Comparison of ENCODE assay signal across 8 cellular contexts in the genomic region with DNA sequence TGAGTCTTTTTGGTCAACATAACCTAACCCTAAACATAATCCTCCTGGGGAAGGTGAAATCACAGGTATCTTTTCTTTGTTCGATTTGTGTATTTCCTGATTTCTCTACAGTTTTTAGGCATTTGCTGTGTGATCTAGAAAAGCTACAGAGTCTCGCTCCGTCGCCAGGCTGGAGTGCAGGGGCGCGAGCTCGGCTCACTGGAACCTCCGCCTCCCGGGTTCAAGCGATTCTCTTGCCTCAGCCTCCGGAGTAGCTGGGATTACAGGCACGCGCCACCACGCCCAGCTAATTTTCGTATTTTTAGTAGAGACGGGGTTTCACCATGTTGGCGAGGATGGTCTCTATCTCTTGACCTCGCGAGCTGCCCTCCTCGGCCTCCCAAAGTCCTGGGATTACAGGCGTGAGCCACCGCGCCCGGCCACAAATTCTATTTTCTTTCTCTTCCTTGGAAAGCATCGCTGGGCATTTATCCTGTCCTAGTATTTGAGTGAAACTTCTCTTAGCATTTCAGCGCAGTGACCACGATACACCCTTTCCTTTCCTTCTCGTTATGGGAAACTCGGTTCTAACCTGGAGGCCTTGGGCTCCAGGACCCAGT. TPM values are rescaled to one million over a fixed set of nuclear protein-coding genes. Genes with fewer than 3 reads are reported as not detected.
DNase-seq lines count a peak whose midpoint lies in the region; ATAC-seq and TF ChIP-seq lines count a peak whose summit lies in the region.
"Not testable (repeated sequence)": the region's sequence is repeated elsewhere in the genome, so short reads cannot be mapped to it uniquely, and the experiment has no call there.

No MANE protein-coding gene starts in this region.

- H3K4me3 ChIP-seq in GM12875 (ENCODE audit: low read depth, low read length) (peak overlapping the region; percentile 98), PC-3 (ENCODE audit: low read length) (peak overlapping the region; percentile 94; the same call in 1 of the 2 replicates), cardiac muscle cell (peak overlapping the region; percentile 82), sigmoid colon (peak overlapping the region; percentile 67 to 99 (median 92)), vagina (peak overlapping the region; percentile 80 to 83)

- CTCF ChIA-PET in PC-3 (lab: Charles Lee), result not testable (repeated sequence)

- not testable (repeated sequence) for H3K4me1 ChIP-seq in PC-3 (ENCODE audit: insufficient read depth, low read length); cardiac muscle cell (ENCODE audit: low read depth)
- H3K4me1 ChIP-seq in sigmoid colon (peaks cover 5 to 21% (median 12%) of the 10 kb centered on the region in 4 donors), vagina (peaks cover 21% of the 10 kb centered on the region)

- WGBS in sigmoid colon, 2 donors, result 68 to 86% methylated on average over 29 of the region's 29 CpGs

- not testable (repeated sequence) for H3F3A ChIP-seq in PC-3 (ENCODE audit: low read length, unreplicated experiment)

- not testable (repeated sequence) for H3K27me3 Mint-ChIP-seq in activated T-cell treated with anti-CD3 and anti-CD28 coated beads, Interleukin-2, amount 50 U/mL, for 4 hours (ENCODE audit: low read depth); chondrocyte (ENCODE audit: low read depth); mesothelial cell of epicardium (ENCODE audit: low read depth)

- TF ChIP-seq CTCF in GM12875 (IDR thresholded peaks at IDR 0.05; ENCODE audit: borderline replicate concordance, insufficient read depth, low read depth, low read length); PC-3 (conservative IDR thresholded peaks at IDR 0.05; ENCODE audit: low read depth, low read length); chondrocyte (IDR thresholded peaks at IDR 0.05); cardiac muscle cell (IDR thresholded peaks at IDR 0.05; ENCODE audit: low read depth, low read length); mesothelial cell of epicardium (IDR thresholded peaks at IDR 0.05; ENCODE audit: unreplicated experiment); sigmoid colon (IDR thresholded peaks at IDR 0.05); vagina (IDR thresholded peaks at IDR 0.05): not testable (repeated sequence)

- H3K36me3 Mint-ChIP-seq in activated T-cell treated with anti-CD3 and anti-CD28 coated beads, Interleukin-2, amount 50 U/mL, for 4 hours (ENCODE audit: insufficient read depth), result peaks cover 18% of the 10 kb centered on the region
- H3K36me3 Mint-ChIP-seq in chondrocyte (ENCODE audit: low read depth) (peaks cover 13% of the 10 kb centered on the region), mesothelial cell of epicardium (peaks cover 16% of the 10 kb centered on the region)

- intact Hi-C loops in PC-3 (cut with micrococcal nuclease); vagina (cut with DNase I): not testable (repeated sequence)
- intact Hi-C loops in sigmoid colon (cut with DNase I), result loop anchor here (2.0 kb wide), 1 partner anchor 20 kb away; no protein-coding TSS in a partner anchor

- H4K20me1 ChIP-seq in PC-3 (ENCODE audit: low read length), result not testable (repeated sequence)

- peak overlapping the region; percentile 94 for H3K4me2 ChIP-seq in PC-3 (ENCODE audit: low read length)

- not testable (repeated sequence) for TF ChIP-seq EP300 in sigmoid colon (IDR thresholded peaks at IDR 0.05)

- not testable (repeated sequence) for H3K9me2 ChIP-seq in PC-3 (replicated peaks; ENCODE audit: low read length)

- H3K27ac Mint-ChIP-seq in chondrocyte (ENCODE audit: unreplicated experiment) (peak overlapping the region; percentile 92), mesothelial cell of epicardium (peak overlapping the region; percentile 89)

- not testable (repeated sequence) for H3K27me3 ChIP-seq in PC-3 (ENCODE audit: low read length); cardiac muscle cell; sigmoid colon; vagina

- POLR2A ChIA-PET in PC-3 (lab: Charles Lee; ENCODE audit: unreplicated experiment), result not testable (repeated sequence)

- H3K4me1 Mint-ChIP-seq in activated T-cell treated with anti-CD3 and anti-CD28 coated beads, Interleukin-2, amount 50 U/mL, for 4 hours (ENCODE audit: low read depth), result peaks cover 25% of the 10 kb centered on the region
- H3K4me1 Mint-ChIP-seq in chondrocyte (ENCODE audit: low read depth), result peaks cover 23% of the 10 kb centered on the region
- H3K4me1 Mint-ChIP-seq in mesothelial cell of epicardium, result peaks cover 16% of the 10 kb centered on the region

- not testable (repeated sequence) for H3K27ac ChIP-seq in PC-3 (ENCODE audit: low read length)
- H3K27ac ChIP-seq in cardiac muscle cell, result peak overlapping the region; percentile 89
- peak overlapping the region; percentile 83 to 91 (median 90) for H3K27ac ChIP-seq in sigmoid colon
- H3K27ac ChIP-seq in vagina, result peak overlapping the region; percentile 83

- peak overlapping the region; percentile 67 for H2AFZ ChIP-seq in PC-3 (ENCODE audit: low read length)

- ATAC-seq in PC-3; activated T-cell treated with anti-CD3 and anti-CD28 coated beads, Interleukin-2, amount 50 U/mL, for 4 hours: not testable (repeated sequence)

- TF ChIP-seq POLR2A in sigmoid colon (IDR thresholded peaks at IDR 0.05); vagina (IDR thresholded peaks at IDR 0.05): not testable (repeated sequence)

- H3K9me3 ChIP-seq in PC-3 (ENCODE audit: low read length); cardiac muscle cell (ENCODE audit: low read depth); sigmoid colon; vagina: not testable (repeated sequence)

- H3K4me3 Mint-ChIP-seq in activated T-cell treated with anti-CD3 and anti-CD28 coated beads, Interleukin-2, amount 50 U/mL, for 4 hours, result peak overlapping the region; percentile 93
- H3K4me3 Mint-ChIP-seq in chondrocyte (ENCODE audit: unreplicated experiment), result peak overlapping the region; percentile 87
- peak overlapping the region; percentile 83 for H3K4me3 Mint-ChIP-seq in mesothelial cell of epicardium

- BruUV-seq in PC-3 (replicated peaks; lab: Mats Ljungman, UMichigan), result TSS peak; percentile 98

- not testable (repeated sequence) for H3K36me3 ChIP-seq in PC-3 (ENCODE audit: low read depth, low read length); cardiac muscle cell
- H3K36me3 ChIP-seq in sigmoid colon, result peaks cover 0 to 18% (median 10%) of the 10 kb centered on the region in 4 donors
- peaks cover 0 to 21% of the 10 kb centered on the region in 2 donors for H3K36me3 ChIP-seq in vagina

- H3K9me3 Mint-ChIP-seq in activated T-cell treated with anti-CD3 and anti-CD28 coated beads, Interleukin-2, amount 50 U/mL, for 4 hours; chondrocyte (ENCODE audit: low read depth); mesothelial cell of epicardium: not testable (repeated sequence)

- peaks cover 29% of the 10 kb centered on the region for H3K79me2 ChIP-seq in PC-3 (ENCODE audit: low read length)

- peak overlapping the region; percentile 94; the same call in 1 of the 2 replicates for H3K9ac ChIP-seq in PC-3 (ENCODE audit: low read length)

- not testable (repeated sequence) for DNase-seq in PC-3; activated T-cell treated with anti-CD3 and anti-CD28 coated beads, Interleukin-2, amount 50 U/mL, for 4 hours; chondrocyte (ENCODE audit: low spot score); cardiac muscle cell (ENCODE audit: low read depth in 1 of 2, low spot score in 1 of 2); mesothelial cell of epicardium (ENCODE audit: low spot score in 2 of 2, unreplicated experiment in 2 of 2); sigmoid colon; vagina (ENCODE audit: extremely low spot score in 2 of 2)

RNA-seq across cellular contexts. Expression of a gene that starts 22.2 kb away (rescaled TPM):
- total RNA-seq in PC-3 (2014; rRNA removed) (12.5 and 27.6 TPM in 2 replicates), chondrocyte (16.0 to 18.1 TPM (median 17.5 TPM) in 3 replicates), cardiac muscle cell (24.1 and 31.6 TPM in 2 replicates), mesothelial cell of epicardium (31.5 to 32.2 TPM (median 31.8 TPM) in 3 replicates), sigmoid colon (10 to 100 TPM; 17.2 to 27.1 (median 22.9) TPM), vagina (49.8 TPM)
- 10 to 100 TPM; 15.0 to 21.0 (median 17.7) TPM for total RNA-seq in activated T-cell treated with anti-CD3 and anti-CD28 coated beads, Interleukin-2, amount 50 U/mL, for 4 hours
- polyA plus RNA-seq in cardiac muscle cell (16.8 and 31.5 TPM in 2 replicates), sigmoid colon (1 to 10 TPM; 4.4 to 9.8 (median 6.6) TPM)

RNA-seq across cellular contexts. Expression of a gene that starts 24.9 kb away (rescaled TPM):
- total RNA-seq in PC-3 (2014; rRNA removed), result 0.47 TPM in 1 of 2 replicates, not detected in the other
- under 1 TPM; 0.13 to 0.54 (median 0.35) TPM for total RNA-seq in activated T-cell treated with anti-CD3 and anti-CD28 coated beads, Interleukin-2, amount 50 U/mL, for 4 hours
- 0.27 to 0.63 TPM in 2 of 3 replicates, not detected in the other for total RNA-seq in chondrocyte
- 0.25 and 0.69 TPM in 2 replicates for total RNA-seq in cardiac muscle cell
- polyA plus RNA-seq in cardiac muscle cell, result not detected in 2 replicates
- total RNA-seq in mesothelial cell of epicardium, result 0.45 to 0.95 TPM in 2 of 3 replicates, not detected in the other
- under 1 TPM in 1 of 4 donors, not detected in 3; 0.36 TPM for total RNA-seq in sigmoid colon
- under 1 TPM in 1 of 3 donors, not detected in 2; 0.12 TPM for polyA plus RNA-seq in sigmoid colon
- 5.2 TPM for total RNA-seq in vagina
